ENCODE assay signal across 8 cellular contexts in the genomic region with DNA sequence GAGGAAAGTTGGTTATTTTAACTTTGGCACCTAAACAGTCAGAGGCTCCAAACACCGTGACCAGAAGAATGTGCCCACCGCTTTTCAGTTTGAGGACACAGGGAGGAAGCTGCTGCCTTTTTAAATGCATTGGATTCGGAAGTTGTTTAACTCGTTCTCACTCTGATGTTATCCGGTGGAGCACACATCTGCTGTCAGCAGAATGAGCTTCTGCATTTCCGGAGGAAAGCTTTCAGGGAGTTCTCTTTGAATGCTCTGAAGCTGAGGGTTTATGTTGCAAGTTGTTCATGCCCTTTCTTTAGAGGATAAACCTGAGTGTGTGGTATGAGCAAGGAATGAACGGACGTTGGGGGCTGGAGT.
DNase-seq lines count a peak whose midpoint lies in the region; ATAC-seq and TF ChIP-seq lines count a peak whose summit lies in the region.

No MANE protein-coding gene starts in this region.

- TF ChIP-seq CTCF in brain (conservative IDR thresholded peaks at IDR 0.05) (no peak), left lung (IDR thresholded peaks at IDR 0.05) (no peak), thyroid gland (IDR thresholded peaks at IDR 0.05) (no peak)

- H3K27ac Mint-ChIP-seq in brain, result peak overlapping the region; percentile 76 to 97 (median 92)

- peak; percentile 28 for DNase-seq in DMS79 treated with DMSO at 0.1 percent for 48 hours (lab: John Stamatoyannopoulos, UW)
- no peak for DNase-seq in left lung
- peak; percentile 51 to 58 for DNase-seq in thyroid gland
- DNase-seq in activated effector memory CD4-positive, alpha-beta T cell treated with Interleukin-2 at 50 U/mL for 16 hours, result no peak

- no peaks in the 10 kb centered on the region for H3K9me3 Mint-ChIP-seq in brain

- ATAC-seq in left lung (peak; percentile 16), HG02870 (IDR thresholded peaks at IDR 0.05; ENCODE audit: unreplicated experiment) (no peak), HG02884 (IDR thresholded peaks at IDR 0.05; ENCODE audit: unreplicated experiment) (no peak)

- H3K27me3 Mint-ChIP-seq in brain, result peaks cover 3% of the 10 kb centered on the region

- H3K27ac ChIP-seq in HUES48 (ENCODE audit: low read depth, low read length) (peak overlapping the region; percentile 9), left lung (peak overlapping the region; percentile 63 to 65), thyroid gland (peak overlapping the region; percentile 89 to 97 (median 91))

- no peaks in the 10 kb centered on the region for H3K36me3 ChIP-seq in HUES48 (ENCODE audit: control insufficient read depth, insufficient read depth, low read length)
- H3K36me3 ChIP-seq in left lung, result no peaks in the 10 kb centered on the region
- no peaks in the 10 kb centered on the region for H3K36me3 ChIP-seq in thyroid gland

- no peak overlapping the region for H3K9ac ChIP-seq in HUES48 (ENCODE audit: low read depth, low read length)

- WGBS in thyroid gland, 2 donors, result 1% methylated on average over 8 of the region's 8 CpGs

- no peaks in the 10 kb centered on the region for H3K36me3 Mint-ChIP-seq in brain

- no peak overlapping the region for H3K4me3 ChIP-seq in HUES48 (ENCODE audit: low read depth, low read length)
- H3K4me3 ChIP-seq in left lung, result peak overlapping the region; percentile 11 to 24
- H3K4me3 ChIP-seq in thyroid gland (replicated peaks in 1 of 3), result peak overlapping the region in 1 of 3 donors; percentile 8

- H3K9me3 ChIP-seq in HUES48 (ENCODE audit: control insufficient read depth, insufficient read depth, low read length) (no peaks in the 10 kb centered on the region), left lung (no peaks in the 10 kb centered on the region), thyroid gland (no peaks in the 10 kb centered on the region)

- H3K27me3 ChIP-seq in HUES48 (ENCODE audit: control insufficient read depth, insufficient read depth, low read length), result no peaks in the 10 kb centered on the region
- peaks cover 0 to 28% of the 10 kb centered on the region in 2 donors for H3K27me3 ChIP-seq in left lung
- no peaks in the 10 kb centered on the region for H3K27me3 ChIP-seq in thyroid gland

- H3K4me1 ChIP-seq in HUES48 (ENCODE audit: control insufficient read depth, insufficient read depth, low read length) (peaks cover 53% of the 10 kb centered on the region), left lung (peaks cover 20 to 63% of the 10 kb centered on the region in 2 donors), thyroid gland (peaks cover 74 to 97% of the 10 kb centered on the region in 2 donors)

- peak overlapping the region; percentile 17 to 82 (median 79) for H3K4me3 Mint-ChIP-seq in brain

- no peak for TF ChIP-seq POLR2A in thyroid gland (IDR thresholded peaks at IDR 0.05)

- intact Hi-C loops in left lung (cut with DNase I), result no loop called here
- intact Hi-C loops in thyroid gland (cut with DNase I), result loop anchor here (10.0 kb wide), 1 partner anchor 63 kb away; the partner anchor contains the start of gene PPFIBP2

- peaks cover 75% of the 10 kb centered on the region for H3K4me1 Mint-ChIP-seq in brain

Comparison
In these comparisons a context has a peak if more than half of its experiments do, and no peak if none do; other contexts are left out.
1. DNase-seq: peak in DMS79 treated with DMSO at 0.1 percent for 48 hours (single experiment) and thyroid gland (2 of 2); none in left lung (0 of 2) and activated effector memory CD4-positive, alpha-beta T cell treated with Interleukin-2 at 50 U/mL for 16 hours (single experiment).
2. H3K27ac ChIP-seq: peak in every context shown above with its lines; median percentile 91 in thyroid gland; 64 in left lung; 9 in HUES48.